Comparison of ENCODE assay signal across 1 cellular context in the genomic region with DNA sequence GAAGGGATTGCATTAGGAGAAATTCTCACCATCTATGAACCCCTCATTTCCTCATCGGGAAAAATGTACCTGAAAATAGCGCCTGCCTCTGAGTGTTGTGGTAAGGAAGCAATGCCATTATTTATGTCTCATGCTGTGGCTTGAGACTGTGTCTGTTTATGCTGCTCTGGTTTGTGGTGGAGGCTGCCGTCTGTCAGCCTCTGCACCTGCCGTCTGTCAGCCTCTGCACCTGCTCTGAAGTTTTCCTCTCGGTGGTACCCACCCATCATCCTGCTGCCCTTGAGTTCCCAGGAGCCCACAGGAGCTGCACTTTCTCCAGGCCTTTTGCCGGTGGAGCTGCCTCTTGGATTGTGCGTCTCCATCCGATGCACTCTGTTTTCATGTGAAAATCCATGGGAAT.
TF ChIP-seq lines count a peak whose summit lies in the region.

No MANE protein-coding gene starts in this region.

TF ChIP-seq in A549, 52 proteins besides CTCF, POLR2A, EP300 and RAD21 (continued from another document):
- TF ChIP-seq, protein P1, sequence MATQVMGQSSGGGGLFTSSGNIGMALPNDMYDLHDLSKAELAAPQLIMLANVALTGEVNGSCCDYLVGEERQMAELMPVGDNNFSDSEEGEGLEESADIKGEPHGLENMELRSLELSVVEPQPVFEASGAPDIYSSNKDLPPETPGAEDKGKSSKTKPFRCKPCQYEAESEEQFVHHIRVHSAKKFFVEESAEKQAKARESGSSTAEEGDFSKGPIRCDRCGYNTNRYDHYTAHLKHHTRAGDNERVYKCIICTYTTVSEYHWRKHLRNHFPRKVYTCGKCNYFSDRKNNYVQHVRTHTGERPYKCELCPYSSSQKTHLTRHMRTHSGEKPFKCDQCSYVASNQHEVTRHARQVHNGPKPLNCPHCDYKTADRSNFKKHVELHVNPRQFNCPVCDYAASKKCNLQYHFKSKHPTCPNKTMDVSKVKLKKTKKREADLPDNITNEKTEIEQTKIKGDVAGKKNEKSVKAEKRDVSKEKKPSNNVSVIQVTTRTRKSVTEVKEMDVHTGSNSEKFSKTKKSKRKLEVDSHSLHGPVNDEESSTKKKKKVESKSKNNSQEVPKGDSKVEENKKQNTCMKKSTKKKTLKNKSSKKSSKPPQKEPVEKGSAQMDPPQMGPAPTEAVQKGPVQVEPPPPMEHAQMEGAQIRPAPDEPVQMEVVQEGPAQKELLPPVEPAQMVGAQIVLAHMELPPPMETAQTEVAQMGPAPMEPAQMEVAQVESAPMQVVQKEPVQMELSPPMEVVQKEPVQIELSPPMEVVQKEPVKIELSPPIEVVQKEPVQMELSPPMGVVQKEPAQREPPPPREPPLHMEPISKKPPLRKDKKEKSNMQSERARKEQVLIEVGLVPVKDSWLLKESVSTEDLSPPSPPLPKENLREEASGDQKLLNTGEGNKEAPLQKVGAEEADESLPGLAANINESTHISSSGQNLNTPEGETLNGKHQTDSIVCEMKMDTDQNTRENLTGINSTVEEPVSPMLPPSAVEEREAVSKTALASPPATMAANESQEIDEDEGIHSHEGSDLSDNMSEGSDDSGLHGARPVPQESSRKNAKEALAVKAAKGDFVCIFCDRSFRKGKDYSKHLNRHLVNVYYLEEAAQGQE (IDR thresholded peaks at IDR 0.05), result no peak
- TF ChIP-seq ESRRA (IDR thresholded peaks at IDR 0.05; ENCODE audit: borderline replicate concordance, low read length), result no peak
- no peak for TF ChIP-seq SREBF2 (IDR thresholded peaks at IDR 0.05)
- TF ChIP-seq RFX5 (IDR thresholded peaks at IDR 0.05), result no peak
- no peak for TF ChIP-seq SMC3 (IDR thresholded peaks at IDR 0.05)
- TF ChIP-seq NFE2L2 (conservative IDR thresholded peaks at IDR 0.05; ENCODE audit: low read length), result no peak
